Comparison of ENCODE assay signal across 8 cellular contexts in genomic region chr1:41361495-41362356, GRCh38. TPM values are rescaled to one million over a fixed set of nuclear protein-coding genes. Genes with fewer than 3 reads are reported as not detected.
A peak's percentile ranks its signal among the peaks of the same experiment; 100 is the strongest.
DNase-seq lines count a peak whose midpoint lies in the region; ATAC-seq and FAIRE-seq lines count a peak whose summit lies in the region.

No MANE protein-coding gene starts in this region.

- no peak overlapping the region for H3K27ac Mint-ChIP-seq in activated T-cell treated with anti-CD3 and anti-CD28 coated beads, Interleukin-2, amount 50 U/mL, for 72 hours
- H3K27ac Mint-ChIP-seq in immature natural killer cell = no peak overlapping the region

- ATAC-seq in GM19455 (IDR thresholded peaks at IDR 0.05; ENCODE audit: unreplicated experiment) (peak; percentile 31), HG03045 (IDR thresholded peaks at IDR 0.05; ENCODE audit: unreplicated experiment) (no peak)
- peak; percentile 17 to 28 for ATAC-seq in activated T-cell treated with anti-CD3 and anti-CD28 coated beads, Interleukin-2, amount 50 U/mL, for 72 hours (replicated peaks in 1 of 2)

- H3K4me1 ChIP-seq in ES-I3 (ENCODE audit: insufficient read depth, low read length) (peaks cover 40% of the 10 kb centered on the region), stomach smooth muscle (ENCODE audit: control insufficient read depth, insufficient read depth, low read length) (peaks cover 62% of the 10 kb centered on the region)

- peak overlapping the region; percentile 60 to 74 for H3K4me3 ChIP-seq in stomach smooth muscle (ENCODE audit: low read length in 2 of 2)

- no peak overlapping the region for H3K27ac ChIP-seq in stomach smooth muscle (ENCODE audit: low read length)

- H3K9ac ChIP-seq in ES-I3 (ENCODE audit: low read depth, low read length) = peak overlapping the region; percentile 52; the same call in 1 of the 2 replicates
- H3K9ac ChIP-seq in stomach smooth muscle (ENCODE audit: low read length in 2 of 2) = peak overlapping the region; percentile 15 to 29

- peak overlapping the region; percentile 55 to 61 for H3K4me3 Mint-ChIP-seq in activated T-cell treated with anti-CD3 and anti-CD28 coated beads, Interleukin-2, amount 50 U/mL, for 72 hours
- peak overlapping the region; percentile 15 to 68 (median 64) for H3K4me3 Mint-ChIP-seq in immature natural killer cell

- H3K27me3 Mint-ChIP-seq in activated T-cell treated with anti-CD3 and anti-CD28 coated beads, Interleukin-2, amount 50 U/mL, for 72 hours (ENCODE audit: low read depth) = peaks cover 39% of the 10 kb centered on the region
- peaks cover 8 to 20% (median 13%) of the 10 kb centered on the region in 3 donors for H3K27me3 Mint-ChIP-seq in immature natural killer cell (ENCODE audit: low read depth in 3 of 3)

- peaks cover 0 to 2% of the 10 kb centered on the region in 2 donors for H3K27me3 ChIP-seq in stomach smooth muscle (ENCODE audit: control insufficient read depth in 1 of 2, insufficient read depth in 2 of 2, low read length in 2 of 2)

- peaks cover 25% of the 10 kb centered on the region for H3K4me1 Mint-ChIP-seq in activated T-cell treated with anti-CD3 and anti-CD28 coated beads, Interleukin-2, amount 50 U/mL, for 72 hours (ENCODE audit: low read depth)
- H3K4me1 Mint-ChIP-seq in immature natural killer cell = peaks cover 14 to 16% of the 10 kb centered on the region in 2 donors

- no peaks in the 10 kb centered on the region for H3K9me3 ChIP-seq in ES-I3 (ENCODE audit: control insufficient read depth, insufficient read depth, low read length)
- no peaks in the 10 kb centered on the region for H3K9me3 ChIP-seq in stomach smooth muscle (ENCODE audit: control insufficient read depth in 2 of 2, low read length in 2 of 2)

- no peaks in the 10 kb centered on the region for H3K9me3 Mint-ChIP-seq in activated T-cell treated with anti-CD3 and anti-CD28 coated beads, Interleukin-2, amount 50 U/mL, for 72 hours
- H3K9me3 Mint-ChIP-seq in immature natural killer cell = no peaks in the 10 kb centered on the region

- peak; percentile 4 for FAIRE-seq in HTR-8/SVneo (lab: Jason Lieb, UNC)

- H3K36me3 ChIP-seq in ES-I3 (ENCODE audit: insufficient read depth, low read length) (no peaks in the 10 kb centered on the region), stomach smooth muscle (ENCODE audit: control insufficient read depth in 2 of 2, insufficient read depth in 2 of 2, low read length in 2 of 2) (no peaks in the 10 kb centered on the region)

- H3K36me3 Mint-ChIP-seq in activated T-cell treated with anti-CD3 and anti-CD28 coated beads, Interleukin-2, amount 50 U/mL, for 72 hours (ENCODE audit: insufficient read depth in 2 of 2) = no peaks in the 10 kb centered on the region
- H3K36me3 Mint-ChIP-seq in immature natural killer cell = no peaks in the 10 kb centered on the region

- DNase-seq in HTR-8/SVneo (ENCODE audit: insufficient read length, low spot score) (no peak), immature natural killer cell (peak; percentile 24 to 37 (median 34)), DMS114 treated with DMSO at 0.1 percent for 48 hours (lab: John Stamatoyannopoulos, UW; ENCODE audit: unreplicated experiment) (no peak)
- peak; percentile 37 to 56 for DNase-seq in activated T-cell treated with anti-CD3 and anti-CD28 coated beads, Interleukin-2, amount 50 U/mL, for 72 hours

RNA-seq across cellular contexts. Expression of gene FOXO6, which starts 0.5 kb away (rescaled TPM):
- total RNA-seq in activated T-cell treated with anti-CD3 and anti-CD28 coated beads, Interleukin-2, amount 50 U/mL, for 72 hours = under 1 TPM; 0.19 to 0.21 TPM
- polyA plus RNA-seq in immature natural killer cell = not detected

Comparison
In these comparisons a context has a peak if more than half of its experiments do, and no peak if none do; other contexts are left out.
1. DNase-seq: peak in activated T-cell treated with anti-CD3 and anti-CD28 coated beads, Interleukin-2, amount 50 U/mL, for 72 hours (2 of 2) and immature natural killer cell (3 of 3); none in HTR-8/SVneo (single experiment) and DMS114 treated with DMSO at 0.1 percent for 48 hours (single experiment).